ENCODE assay signal across 2 cellular contexts in the genomic region with DNA sequence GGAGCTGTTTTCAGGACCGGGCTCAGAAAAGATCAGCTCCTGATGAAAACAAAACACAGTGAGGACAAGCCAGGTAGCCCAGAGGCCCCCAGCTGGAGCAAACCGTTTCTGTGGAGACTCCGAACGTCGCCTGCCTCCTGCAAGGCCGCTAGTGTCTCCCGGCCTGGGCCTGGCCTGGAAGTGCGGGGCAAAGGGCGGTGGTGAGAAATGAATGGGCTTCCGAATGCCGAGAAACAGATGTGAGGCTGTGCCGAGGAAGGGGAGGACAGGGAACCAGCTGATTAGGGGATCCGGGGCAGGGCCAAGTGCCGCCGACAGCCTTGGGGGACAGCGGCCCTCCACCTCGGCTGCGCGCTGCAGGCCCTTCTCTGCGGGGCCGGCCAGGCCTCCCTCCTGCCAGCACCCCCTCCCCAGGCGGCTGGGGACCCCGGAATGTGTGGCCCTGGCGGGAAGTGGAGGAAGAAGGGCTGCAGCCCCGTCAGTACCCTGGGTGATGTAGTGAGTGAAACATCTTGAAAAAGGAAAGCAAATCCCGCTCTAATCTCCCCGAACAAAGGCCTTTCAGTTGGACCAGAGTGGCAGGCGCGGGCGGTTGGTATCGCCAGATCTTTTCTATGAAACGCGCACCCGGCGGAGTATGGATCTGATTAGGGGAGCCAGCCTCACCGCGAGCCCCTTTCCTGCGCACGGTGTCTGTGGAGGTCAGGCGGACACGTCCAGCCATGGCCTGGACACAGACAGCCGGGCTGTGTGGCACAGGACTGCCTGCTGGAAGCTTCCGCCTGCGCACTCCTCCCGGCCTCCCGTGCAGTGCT.
TF ChIP-seq lines count a peak whose summit lies in the region.

No MANE protein-coding gene starts in this region.

TF ChIP-seq in HepG2, 621 proteins besides CTCF, POLR2A, EP300 and RAD21 (continues in another document):
- TF ChIP-seq, protein P1, sequence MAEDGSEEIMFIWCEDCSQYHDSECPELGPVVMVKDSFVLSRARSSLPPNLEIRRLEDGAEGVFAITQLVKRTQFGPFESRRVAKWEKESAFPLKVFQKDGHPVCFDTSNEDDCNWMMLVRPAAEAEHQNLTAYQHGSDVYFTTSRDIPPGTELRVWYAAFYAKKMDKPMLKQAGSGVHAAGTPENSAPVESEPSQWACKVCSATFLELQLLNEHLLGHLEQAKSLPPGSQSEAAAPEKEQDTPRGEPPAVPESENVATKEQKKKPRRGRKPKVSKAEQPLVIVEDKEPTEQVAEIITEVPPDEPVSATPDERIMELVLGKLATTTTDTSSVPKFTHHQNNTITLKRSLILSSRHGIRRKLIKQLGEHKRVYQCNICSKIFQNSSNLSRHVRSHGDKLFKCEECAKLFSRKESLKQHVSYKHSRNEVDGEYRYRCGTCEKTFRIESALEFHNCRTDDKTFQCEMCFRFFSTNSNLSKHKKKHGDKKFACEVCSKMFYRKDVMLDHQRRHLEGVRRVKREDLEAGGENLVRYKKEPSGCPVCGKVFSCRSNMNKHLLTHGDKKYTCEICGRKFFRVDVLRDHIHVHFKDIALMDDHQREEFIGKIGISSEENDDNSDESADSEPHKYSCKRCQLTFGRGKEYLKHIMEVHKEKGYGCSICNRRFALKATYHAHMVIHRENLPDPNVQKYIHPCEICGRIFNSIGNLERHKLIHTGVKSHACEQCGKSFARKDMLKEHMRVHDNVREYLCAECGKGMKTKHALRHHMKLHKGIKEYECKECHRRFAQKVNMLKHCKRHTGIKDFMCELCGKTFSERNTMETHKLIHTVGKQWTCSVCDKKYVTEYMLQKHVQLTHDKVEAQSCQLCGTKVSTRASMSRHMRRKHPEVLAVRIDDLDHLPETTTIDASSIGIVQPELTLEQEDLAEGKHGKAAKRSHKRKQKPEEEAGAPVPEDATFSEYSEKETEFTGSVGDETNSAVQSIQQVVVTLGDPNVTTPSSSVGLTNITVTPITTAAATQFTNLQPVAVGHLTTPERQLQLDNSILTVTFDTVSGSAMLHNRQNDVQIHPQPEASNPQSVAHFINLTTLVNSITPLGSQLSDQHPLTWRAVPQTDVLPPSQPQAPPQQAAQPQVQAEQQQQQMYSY (CRISPR knock-in tag; IDR thresholded peaks at IDR 0.05) = no peak
- TF ChIP-seq, protein P2, sequence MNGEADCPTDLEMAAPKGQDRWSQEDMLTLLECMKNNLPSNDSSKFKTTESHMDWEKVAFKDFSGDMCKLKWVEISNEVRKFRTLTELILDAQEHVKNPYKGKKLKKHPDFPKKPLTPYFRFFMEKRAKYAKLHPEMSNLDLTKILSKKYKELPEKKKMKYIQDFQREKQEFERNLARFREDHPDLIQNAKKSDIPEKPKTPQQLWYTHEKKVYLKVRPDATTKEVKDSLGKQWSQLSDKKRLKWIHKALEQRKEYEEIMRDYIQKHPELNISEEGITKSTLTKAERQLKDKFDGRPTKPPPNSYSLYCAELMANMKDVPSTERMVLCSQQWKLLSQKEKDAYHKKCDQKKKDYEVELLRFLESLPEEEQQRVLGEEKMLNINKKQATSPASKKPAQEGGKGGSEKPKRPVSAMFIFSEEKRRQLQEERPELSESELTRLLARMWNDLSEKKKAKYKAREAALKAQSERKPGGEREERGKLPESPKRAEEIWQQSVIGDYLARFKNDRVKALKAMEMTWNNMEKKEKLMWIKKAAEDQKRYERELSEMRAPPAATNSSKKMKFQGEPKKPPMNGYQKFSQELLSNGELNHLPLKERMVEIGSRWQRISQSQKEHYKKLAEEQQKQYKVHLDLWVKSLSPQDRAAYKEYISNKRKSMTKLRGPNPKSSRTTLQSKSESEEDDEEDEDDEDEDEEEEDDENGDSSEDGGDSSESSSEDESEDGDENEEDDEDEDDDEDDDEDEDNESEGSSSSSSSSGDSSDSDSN (CRISPR knock-in tag; IDR thresholded peaks at IDR 0.05) = peak; percentile 49; the same call in 1 of the 2 replicates
- peak; percentile 83 for TF ChIP-seq ZFX (CRISPR knock-in tag; IDR thresholded peaks at IDR 0.05; ENCODE audit: low read depth)
- TF ChIP-seq, protein P3, sequence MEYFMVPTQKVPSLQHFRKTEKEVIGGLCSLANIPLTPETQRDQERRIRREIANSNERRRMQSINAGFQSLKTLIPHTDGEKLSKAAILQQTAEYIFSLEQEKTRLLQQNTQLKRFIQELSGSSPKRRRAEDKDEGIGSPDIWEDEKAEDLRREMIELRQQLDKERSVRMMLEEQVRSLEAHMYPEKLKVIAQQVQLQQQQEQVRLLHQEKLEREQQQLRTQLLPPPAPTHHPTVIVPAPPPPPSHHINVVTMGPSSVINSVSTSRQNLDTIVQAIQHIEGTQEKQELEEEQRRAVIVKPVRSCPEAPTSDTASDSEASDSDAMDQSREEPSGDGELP (IDR thresholded peaks at IDR 0.05; ENCODE audit: borderline replicate concordance, low read depth) = peak; percentile 64; the same call in 1 of the 2 replicates
- peak; percentile 39; the same call in 1 of the 2 replicates for TF ChIP-seq SALL1 (CRISPR knock-in tag; IDR thresholded peaks at IDR 0.05)
- TF ChIP-seq ZFY (CRISPR knock-in tag; IDR thresholded peaks at IDR 0.05) = peak; percentile 76

TF ChIP-seq in H1, 55 proteins besides CTCF, POLR2A, EP300 and RAD21:
- TF ChIP-seq BRCA1 (IDR thresholded peaks at IDR 0.05; ENCODE audit: low read depth, low read length) (no peak), TAF1 (IDR thresholded peaks at IDR 0.05; ENCODE audit: low read depth, low read length) (no peak), RNF2 (IDR thresholded peaks at IDR 0.05; ENCODE audit: borderline replicate concordance, low read depth, low read length, missing control alignments, poor library complexity, severe bottlenecking) (no peak), CHD1 (IDR thresholded peaks at IDR 0.05; ENCODE audit: low read depth, low read length) (no peak), GABPA (IDR thresholded peaks at IDR 0.05; ENCODE audit: borderline replicate concordance, insufficient read depth, low read length) (no peak), CBX8 (IDR thresholded peaks at IDR 0.05; ENCODE audit: borderline replicate concordance, low read depth, low read length) (no peak), SUZ12 (IDR thresholded peaks at IDR 0.05; ENCODE audit: low read length) (no peak), SP2 (IDR thresholded peaks at IDR 0.05; ENCODE audit: low read length) (no peak)
